In genomic region chr14:89892953-89893352, GRCh38 we compare ENCODE assay signal across 6 cellular contexts.
"Had no signal": no experiment of that assay in that cellular context is flagged by ENCODE, and none has a peak within 500 bp of the region (broad histone marks: within the 10 kb centered on the region; RNA-seq: fewer than 3 reads in every experiment).

No MANE protein-coding gene starts in this region.

- DNase-seq: GM23248, H9, HCEC 1CT, KBM-7 had no signal

- H3K9me3 Mint-ChIP-seq: H9 had no signal

- H3K4me3 Mint-ChIP-seq: H9, IgD-negative memory B cell had no signal

- H3K27ac ChIP-seq: GM23248, KMS-11 had no signal

- H3K9ac ChIP-seq: GM23248, KMS-11 had no signal

- H3K27me3 Mint-ChIP-seq: IgD-negative memory B cell had no signal

- H2AFZ ChIP-seq: GM23248 had no signal

- H3K27ac Mint-ChIP-seq: H9, IgD-negative memory B cell had no signal

- H3K4me3 ChIP-seq: GM23248 had no signal

- H3K4me2 ChIP-seq: KMS-11 had no signal
